1 cellular context compared by ENCODE assay signal in genomic region chr1:27912429-27912828, GRCh38.
TF ChIP-seq lines count a peak whose summit lies in the region.

No MANE protein-coding gene starts in this region.

TF ChIP-seq in GM12891, 5 proteins besides CTCF, POLR2A, EP300 and RAD21 (continued from another document):
- TF ChIP-seq POU2F2 (IDR thresholded peaks at IDR 0.05; ENCODE audit: low read depth, low read length) (no peak), TAF1 (IDR thresholded peaks at IDR 0.05; ENCODE audit: low read depth, low read length) (no peak), POLR2AphosphoS5 (IDR thresholded peaks at IDR 0.05; ENCODE audit: low read depth, low read length) (no peak), SPI1 (IDR thresholded peaks at IDR 0.05; ENCODE audit: low read depth, low read length) (no peak)
